In genomic region chr13:102798653-102799543, GRCh38 we compare ENCODE assay signal across 1 cellular context.
TF ChIP-seq lines count a peak whose summit lies in the region.

Gene BIVM, plus strand, starts transcription at chr13:102799119. Its CDS starts 8,149 bp downstream, at chr13:102807268.
Gene POGLUT2, minus strand, starts transcription at chr13:102798976. Its CDS starts 306 bp downstream, at chr13:102798670.

TF ChIP-seq in HepG2, 621 proteins besides CTCF, POLR2A, EP300 and RAD21 (continued from another document and continues in another):
- TF ChIP-seq POLR2G (IDR thresholded peaks at IDR 0.05; ENCODE audit: low read depth, low read length): peak; percentile 71
- 0 out of 2 replicates have a peak, but pooled peaks have one; percentile 57 for TF ChIP-seq ZNF34 (CRISPR knock-in tag; IDR thresholded peaks at IDR 0.05; ENCODE audit: borderline replicate concordance)
- peak; percentile 77; the same call in 1 of the 2 replicates for TF ChIP-seq ZNF580 (CRISPR knock-in tag; IDR thresholded peaks at IDR 0.05; ENCODE audit: borderline replicate concordance, low read depth)
- TF ChIP-seq CENPX (CRISPR knock-in tag; IDR thresholded peaks at IDR 0.05): no peak
- peak; percentile 21; the same call in 1 of the 2 replicates for TF ChIP-seq ZNF12 (CRISPR knock-in tag; IDR thresholded peaks at IDR 0.05)
- TF ChIP-seq MTA3 (CRISPR knock-in tag; IDR thresholded peaks at IDR 0.05): no peak
- TF ChIP-seq ZNF496 (CRISPR knock-in tag; IDR thresholded peaks at IDR 0.05; ENCODE audit: insufficient replicate concordance): no peak
- 0 out of 2 replicates have a peak, but pooled peaks have one; percentile 47 for TF ChIP-seq AFF4 (CRISPR knock-in tag; IDR thresholded peaks at IDR 0.05)
- no peak for TF ChIP-seq LCORL (IDR thresholded peaks at IDR 0.05)
- no peak for TF ChIP-seq LCORL (CRISPR knock-in tag; IDR thresholded peaks at IDR 0.05)
- no peak for TF ChIP-seq ZNF569 (CRISPR knock-in tag; IDR thresholded peaks at IDR 0.05; ENCODE audit: borderline replicate concordance)
- TF ChIP-seq MYNN (CRISPR knock-in tag; IDR thresholded peaks at IDR 0.05; ENCODE audit: low read depth): no peak
- TF ChIP-seq MED1 (CRISPR knock-in tag; IDR thresholded peaks at IDR 0.05): peak; percentile 37
- TF ChIP-seq TBX3 (IDR thresholded peaks at IDR 0.05; ENCODE audit: borderline replicate concordance): no peak
- TF ChIP-seq ZNF609 (CRISPR knock-in tag; IDR thresholded peaks at IDR 0.05; ENCODE audit: borderline replicate concordance): 0 out of 2 replicates have a peak, but pooled peaks have one; percentile 38
- no peak; the same call in 2 of the 3 replicates for TF ChIP-seq MXI1 (IDR thresholded peaks at IDR 0.05; ENCODE audit: borderline replicate concordance, low read depth, low read length)
- peak; percentile 32 for TF ChIP-seq UBTF (CRISPR knock-in tag; IDR thresholded peaks at IDR 0.05)
- peak; percentile 83 for TF ChIP-seq IRF2 (CRISPR knock-in tag; IDR thresholded peaks at IDR 0.05)
- 0 out of 2 replicates have a peak, but pooled peaks have one; percentile 31 for TF ChIP-seq CHD2 (IDR thresholded peaks at IDR 0.05; ENCODE audit: low read depth, low read length)
- peak; percentile 54 for TF ChIP-seq TARDBP (CRISPR knock-in tag; IDR thresholded peaks at IDR 0.05)
- TF ChIP-seq BCL3 (CRISPR knock-in tag; IDR thresholded peaks at IDR 0.05): no peak
- TF ChIP-seq ZNF234 (CRISPR knock-in tag; conservative IDR thresholded peaks at IDR 0.05): no peak
- no peak for TF ChIP-seq ZNF646 (CRISPR knock-in tag; IDR thresholded peaks at IDR 0.05)
- no peak; the same call in 1 of the 2 replicates for TF ChIP-seq ZNF770 (CRISPR knock-in tag; IDR thresholded peaks at IDR 0.05)
- no peak for TF ChIP-seq TEF (CRISPR knock-in tag; IDR thresholded peaks at IDR 0.05)
- TF ChIP-seq GABPA (IDR thresholded peaks at IDR 0.05; ENCODE audit: low read depth, low read length): peak; percentile 23; the same call in 1 of the 2 replicates
- TF ChIP-seq GABPA (CRISPR knock-in tag; IDR thresholded peaks at IDR 0.05; ENCODE audit: low read depth): peak; percentile 80
- no peak for TF ChIP-seq ZFP82 (CRISPR knock-in tag; IDR thresholded peaks at IDR 0.05; ENCODE audit: borderline replicate concordance)
- 0 out of 2 replicates have a peak, but pooled peaks have one; percentile 6 for TF ChIP-seq HNF4A (CRISPR knock-in tag; IDR thresholded peaks at IDR 0.05)
- TF ChIP-seq ZNF724P (CRISPR knock-in tag; IDR thresholded peaks at IDR 0.05; ENCODE audit: borderline replicate concordance): peak; percentile 26; the same call in 1 of the 2 replicates
- TF ChIP-seq YEATS4 (CRISPR knock-in tag; IDR thresholded peaks at IDR 0.05; ENCODE audit: borderline replicate concordance): peak; percentile 45
- peak; percentile 52; the same call in 1 of the 2 replicates for TF ChIP-seq PPARG (CRISPR knock-in tag; conservative IDR thresholded peaks at IDR 0.05)
- peak; percentile 53; the same call in 1 of the 2 replicates for TF ChIP-seq FOXK1 (CRISPR knock-in tag; IDR thresholded peaks at IDR 0.05; ENCODE audit: borderline replicate concordance, low read depth)
- TF ChIP-seq RORA (CRISPR knock-in tag; IDR thresholded peaks at IDR 0.05): no peak
